Comparison of ENCODE assay signal across 1 cellular context in genomic region chr1:28249879-28250295, GRCh38.
TF ChIP-seq lines count a peak whose summit lies in the region.

No MANE protein-coding gene starts in this region.

TF ChIP-seq in K562, 482 proteins besides CTCF, POLR2A, EP300 and RAD21 (continued from another document and continues in another):
- no peak for TF ChIP-seq CHD7 (IDR thresholded peaks at IDR 0.05; ENCODE audit: low read depth, low read length)
- no peak for TF ChIP-seq RBM14 (IDR thresholded peaks at IDR 0.05; ENCODE audit: borderline replicate concordance, insufficient read depth, low read depth, low read length)
- no peak for TF ChIP-seq CREB3 (tag; conservative IDR thresholded peaks at IDR 0.05; ENCODE audit: low read depth)
- TF ChIP-seq MAFK (IDR thresholded peaks at IDR 0.05; ENCODE audit: low read length) = peak; percentile 91
- TF ChIP-seq FIP1L1 (IDR thresholded peaks at IDR 0.05; ENCODE audit: low read depth, low read length, poor library complexity, severe bottlenecking) = no peak
- TF ChIP-seq KDM1A (IDR thresholded peaks at IDR 0.05) = peak in 1 of 2 experiments; percentile 67; a peak in 2 of 4 replicates
- TF ChIP-seq, protein P1, sequence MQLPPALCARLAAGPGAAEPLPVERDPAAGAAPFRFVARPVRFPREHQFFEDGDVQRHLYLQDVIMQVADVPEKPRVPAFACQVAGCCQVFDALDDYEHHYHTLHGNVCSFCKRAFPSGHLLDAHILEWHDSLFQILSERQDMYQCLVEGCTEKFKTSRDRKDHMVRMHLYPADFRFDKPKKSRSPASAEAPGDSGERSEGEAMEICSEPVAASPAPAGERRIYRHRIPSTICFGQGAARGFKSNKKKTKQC (CRISPR knock-in tag; IDR thresholded peaks at IDR 0.05) = no peak
- TF ChIP-seq, protein P2, sequence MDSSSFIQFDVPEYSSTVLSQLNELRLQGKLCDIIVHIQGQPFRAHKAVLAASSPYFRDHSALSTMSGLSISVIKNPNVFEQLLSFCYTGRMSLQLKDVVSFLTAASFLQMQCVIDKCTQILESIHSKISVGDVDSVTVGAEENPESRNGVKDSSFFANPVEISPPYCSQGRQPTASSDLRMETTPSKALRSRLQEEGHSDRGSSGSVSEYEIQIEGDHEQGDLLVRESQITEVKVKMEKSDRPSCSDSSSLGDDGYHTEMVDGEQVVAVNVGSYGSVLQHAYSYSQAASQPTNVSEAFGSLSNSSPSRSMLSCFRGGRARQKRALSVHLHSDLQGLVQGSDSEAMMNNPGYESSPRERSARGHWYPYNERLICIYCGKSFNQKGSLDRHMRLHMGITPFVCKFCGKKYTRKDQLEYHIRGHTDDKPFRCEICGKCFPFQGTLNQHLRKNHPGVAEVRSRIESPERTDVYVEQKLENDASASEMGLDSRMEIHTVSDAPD (CRISPR knock-in tag; IDR thresholded peaks at IDR 0.05) = no peak
- TF ChIP-seq ZNF766 (CRISPR knock-in tag; conservative IDR thresholded peaks at IDR 0.05) = no peak
- no peak for TF ChIP-seq ZNF707 (CRISPR knock-in tag; conservative IDR thresholded peaks at IDR 0.05)
- TF ChIP-seq SMARCA4 (IDR thresholded peaks at IDR 0.05) = peak; percentile 30; the same call in 1 of the 2 replicates
- TF ChIP-seq ADNP (tag; IDR thresholded peaks at IDR 0.05) = 0 out of 2 replicates have a peak, but pooled peaks have one; percentile 70
- TF ChIP-seq, protein P3, sequence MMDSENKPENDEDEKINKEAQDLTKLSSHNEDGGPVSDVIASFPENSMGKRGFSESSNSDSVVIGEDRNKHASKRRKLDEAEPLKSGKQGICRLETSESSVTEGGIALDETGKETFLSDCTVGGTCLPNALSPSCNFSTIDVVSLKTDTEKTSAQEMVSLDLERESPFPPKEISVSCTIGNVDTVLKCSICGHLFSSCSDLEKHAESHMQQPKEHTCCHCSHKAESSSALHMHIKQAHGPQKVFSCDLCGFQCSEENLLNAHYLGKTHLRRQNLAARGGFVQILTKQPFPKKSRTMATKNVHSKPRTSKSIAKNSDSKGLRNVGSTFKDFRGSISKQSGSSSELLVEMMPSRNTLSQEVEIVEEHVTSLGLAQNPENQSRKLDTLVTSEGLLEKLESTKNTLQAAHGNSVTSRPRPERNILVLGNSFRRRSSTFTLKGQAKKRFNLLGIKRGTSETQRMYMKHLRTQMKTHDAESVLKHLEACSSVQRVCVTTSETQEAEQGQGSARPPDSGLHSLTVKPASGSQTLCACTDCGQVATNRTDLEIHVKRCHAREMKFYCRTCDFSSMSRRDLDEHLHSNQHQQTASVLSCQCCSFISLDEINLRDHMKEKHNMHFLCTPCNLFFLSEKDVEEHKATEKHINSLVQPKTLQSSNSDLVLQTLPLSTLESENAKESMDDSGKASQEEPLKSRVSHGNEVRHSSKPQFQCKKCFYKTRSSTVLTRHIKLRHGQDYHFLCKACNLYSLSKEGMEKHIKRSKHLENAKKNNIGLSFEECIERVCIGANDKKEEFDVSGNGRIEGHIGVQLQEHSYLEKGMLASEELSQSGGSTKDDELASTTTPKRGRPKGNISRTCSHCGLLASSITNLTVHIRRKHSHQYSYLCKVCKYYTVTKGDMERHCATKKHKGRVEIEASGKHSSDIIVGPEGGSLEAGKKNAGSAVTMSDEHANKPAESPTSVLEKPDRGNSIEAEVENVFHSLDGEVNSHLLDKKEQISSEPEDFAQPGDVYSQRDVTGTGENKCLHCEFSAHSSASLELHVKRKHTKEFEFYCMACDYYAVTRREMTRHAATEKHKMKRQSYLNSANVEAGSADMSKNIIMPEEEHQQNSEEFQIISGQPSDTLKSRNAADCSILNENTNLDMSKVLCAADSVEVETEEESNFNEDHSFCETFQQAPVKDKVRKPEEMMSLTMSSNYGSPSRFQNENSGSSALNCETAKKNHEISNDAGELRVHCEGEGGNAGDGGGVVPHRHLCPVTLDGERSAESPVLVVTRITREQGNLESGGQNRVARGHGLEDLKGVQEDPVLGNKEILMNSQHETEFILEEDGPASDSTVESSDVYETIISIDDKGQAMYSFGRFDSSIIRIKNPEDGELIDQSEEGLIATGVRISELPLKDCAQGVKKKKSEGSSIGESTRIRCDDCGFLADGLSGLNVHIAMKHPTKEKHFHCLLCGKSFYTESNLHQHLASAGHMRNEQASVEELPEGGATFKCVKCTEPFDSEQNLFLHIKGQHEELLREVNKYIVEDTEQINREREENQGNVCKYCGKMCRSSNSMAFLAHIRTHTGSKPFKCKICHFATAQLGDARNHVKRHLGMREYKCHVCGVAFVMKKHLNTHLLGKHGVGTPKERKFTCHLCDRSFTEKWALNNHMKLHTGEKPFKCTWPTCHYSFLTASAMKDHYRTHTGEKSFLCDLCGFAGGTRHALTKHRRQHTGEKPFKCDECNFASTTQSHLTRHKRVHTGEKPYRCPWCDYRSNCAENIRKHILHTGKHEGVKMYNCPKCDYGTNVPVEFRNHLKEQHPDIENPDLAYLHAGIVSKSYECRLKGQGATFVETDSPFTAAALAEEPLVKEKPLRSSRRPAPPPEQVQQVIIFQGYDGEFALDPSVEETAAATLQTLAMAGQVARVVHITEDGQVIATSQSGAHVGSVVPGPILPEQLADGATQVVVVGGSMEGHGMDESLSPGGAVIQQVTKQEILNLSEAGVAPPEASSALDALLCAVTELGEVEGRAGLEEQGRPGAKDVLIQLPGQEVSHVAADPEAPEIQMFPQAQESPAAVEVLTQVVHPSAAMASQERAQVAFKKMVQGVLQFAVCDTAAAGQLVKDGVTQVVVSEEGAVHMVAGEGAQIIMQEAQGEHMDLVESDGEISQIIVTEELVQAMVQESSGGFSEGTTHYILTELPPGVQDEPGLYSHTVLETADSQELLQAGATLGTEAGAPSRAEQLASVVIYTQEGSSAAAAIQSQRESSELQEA (IDR thresholded peaks at IDR 0.05; ENCODE audit: low read depth) = no peak
- TF ChIP-seq, protein P4, sequence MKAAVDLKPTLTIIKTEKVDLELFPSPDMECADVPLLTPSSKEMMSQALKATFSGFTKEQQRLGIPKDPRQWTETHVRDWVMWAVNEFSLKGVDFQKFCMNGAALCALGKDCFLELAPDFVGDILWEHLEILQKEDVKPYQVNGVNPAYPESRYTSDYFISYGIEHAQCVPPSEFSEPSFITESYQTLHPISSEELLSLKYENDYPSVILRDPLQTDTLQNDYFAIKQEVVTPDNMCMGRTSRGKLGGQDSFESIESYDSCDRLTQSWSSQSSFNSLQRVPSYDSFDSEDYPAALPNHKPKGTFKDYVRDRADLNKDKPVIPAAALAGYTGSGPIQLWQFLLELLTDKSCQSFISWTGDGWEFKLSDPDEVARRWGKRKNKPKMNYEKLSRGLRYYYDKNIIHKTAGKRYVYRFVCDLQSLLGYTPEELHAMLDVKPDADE (conservative IDR thresholded peaks at IDR 0.05; ENCODE audit: control insufficient read depth, low read depth, low read length) = no peak
- TF ChIP-seq BCOR (IDR thresholded peaks at IDR 0.05) = peak; percentile 83; the same call in 1 of the 2 replicates
- no peak for TF ChIP-seq ZNF778 (CRISPR knock-in tag; IDR thresholded peaks at IDR 0.05)
- TF ChIP-seq IRF9 (tag; IDR thresholded peaks at IDR 0.05) = peak; percentile 47; the same call in 1 of the 2 replicates
- TF ChIP-seq MECOM (CRISPR knock-in tag; IDR thresholded peaks at IDR 0.05) = peak; percentile 12; the same call in 1 of the 2 replicates
- TF ChIP-seq, protein P5, sequence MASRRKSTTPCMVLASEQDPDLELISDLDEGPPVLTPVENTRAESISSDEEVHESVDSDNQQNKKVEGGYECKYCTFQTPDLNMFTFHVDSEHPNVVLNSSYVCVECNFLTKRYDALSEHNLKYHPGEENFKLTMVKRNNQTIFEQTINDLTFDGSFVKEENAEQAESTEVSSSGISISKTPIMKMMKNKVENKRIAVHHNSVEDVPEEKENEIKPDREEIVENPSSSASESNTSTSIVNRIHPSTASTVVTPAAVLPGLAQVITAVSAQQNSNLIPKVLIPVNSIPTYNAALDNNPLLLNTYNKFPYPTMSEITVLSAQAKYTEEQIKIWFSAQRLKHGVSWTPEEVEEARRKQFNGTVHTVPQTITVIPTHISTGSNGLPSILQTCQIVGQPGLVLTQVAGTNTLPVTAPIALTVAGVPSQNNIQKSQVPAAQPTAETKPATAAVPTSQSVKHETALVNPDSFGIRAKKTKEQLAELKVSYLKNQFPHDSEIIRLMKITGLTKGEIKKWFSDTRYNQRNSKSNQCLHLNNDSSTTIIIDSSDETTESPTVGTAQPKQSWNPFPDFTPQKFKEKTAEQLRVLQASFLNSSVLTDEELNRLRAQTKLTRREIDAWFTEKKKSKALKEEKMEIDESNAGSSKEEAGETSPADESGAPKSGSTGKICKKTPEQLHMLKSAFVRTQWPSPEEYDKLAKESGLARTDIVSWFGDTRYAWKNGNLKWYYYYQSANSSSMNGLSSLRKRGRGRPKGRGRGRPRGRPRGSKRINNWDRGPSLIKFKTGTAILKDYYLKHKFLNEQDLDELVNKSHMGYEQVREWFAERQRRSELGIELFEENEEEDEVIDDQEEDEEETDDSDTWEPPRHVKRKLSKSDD (conservative IDR thresholded peaks at IDR 0.05; ENCODE audit: low read length) = no peak
- no peak for TF ChIP-seq HDAC1 (IDR thresholded peaks at IDR 0.05)
